ENCODE assay signal across 13 cellular contexts in genomic region chr7:24135003-24135817, GRCh38.
DNase-seq lines count a peak whose midpoint lies in the region; ATAC-seq and TF ChIP-seq lines count a peak whose summit lies in the region.
"Had no signal": no experiment of that assay in that cellular context is flagged by ENCODE, and none has a peak within 500 bp of the region (broad histone marks: within the 10 kb centered on the region; RNA-seq: fewer than 3 reads in every experiment).

No MANE protein-coding gene starts in this region.

- H3K36me3 ChIP-seq in HAP-1 (replicated peaks) (no peaks in the 10 kb centered on the region), left lung (no peaks in the 10 kb centered on the region), prostate gland (no peaks in the 10 kb centered on the region)
- H3K36me3 ChIP-seq: esophagus squamous epithelium, SJCRH30 had no signal

- H3K27ac ChIP-seq in left lung (no peak overlapping the region), prostate gland (no peak overlapping the region)
- H3K27ac ChIP-seq: esophagus squamous epithelium, SJCRH30 had no signal

- in situ Hi-C loops in GM13976 (cut with MboI; ENCODE audit: low sequenced_read_pairs, unreplicated experiment) = no loop called here
- in situ Hi-C loops in HAP-1 (cut with MboI; ENCODE audit: low sequenced_read_pairs) = no loop called here

- no peak overlapping the region for H3K4me3 ChIP-seq in HAP-1
- no peak overlapping the region for H3K4me3 ChIP-seq in left lung
- no peak overlapping the region for H3K4me3 ChIP-seq in prostate gland
- H3K4me3 ChIP-seq: esophagus squamous epithelium, SJCRH30 had no signal

- no peak for TF ChIP-seq POLR2A in prostate gland (IDR thresholded peaks at IDR 0.05)

- H3K4me1 ChIP-seq in HAP-1 (no peaks in the 10 kb centered on the region), left lung (no peaks in the 10 kb centered on the region), prostate gland (replicated peaks) (peaks cover 4% of the 10 kb centered on the region)
- H3K4me1 ChIP-seq: esophagus squamous epithelium had no signal

- ATAC-seq in GM19328 (IDR thresholded peaks at IDR 0.05; ENCODE audit: unreplicated experiment) = peak; percentile 37
- ATAC-seq in HG02642 (IDR thresholded peaks at IDR 0.05; ENCODE audit: poor library complexity, unreplicated experiment) = peak; percentile 76
- peak; percentile 70 for ATAC-seq in HG03460 (IDR thresholded peaks at IDR 0.05; ENCODE audit: unreplicated experiment)
- no peak for ATAC-seq in left lung

- intact Hi-C loops in left lung (cut with DNase I) = no loop called here
- intact Hi-C loops in prostate gland (cut with DNase I) = no loop called here

- DNase-seq in GM13976 (ENCODE audit: low spot score) = peak; percentile 33
- no peak for DNase-seq in HAP-1 (ENCODE audit: low spot score in 2 of 2)
- DNase-seq in stimulated activated CD4-positive, alpha-beta T cell treated with anti-CD3 and anti-CD28 coated beads, Interleukin-12 subunit alpha, Interleukin-12 subunit beta, amount 100 ng/mL, for 4 hours = no peak
- DNase-seq in left lung = no peak
- no peak for DNase-seq in prostate gland (ENCODE audit: low spot score)
- DNase-seq: activated B cell treated with CpG ODN at 0.5 μM for 24 hours, caudate nucleus, esophagus squamous epithelium, NCI-H510A treated with DMSO at 0.1 percent for 48 hours, SJCRH30 had no signal

- no peak for TF ChIP-seq CTCF in GM13976 (IDR thresholded peaks at IDR 0.05; ENCODE audit: borderline replicate concordance, control extremely low read depth, extremely low read depth, insufficient read depth, missing control alignments)
- TF ChIP-seq CTCF in left lung (IDR thresholded peaks at IDR 0.05) = no peak
- no peak for TF ChIP-seq CTCF in prostate gland (IDR thresholded peaks at IDR 0.05)

- H3K9me3 ChIP-seq in HAP-1 (no peaks in the 10 kb centered on the region), left lung (no peaks in the 10 kb centered on the region), prostate gland (no peaks in the 10 kb centered on the region)
- H3K9me3 ChIP-seq: esophagus squamous epithelium, SJCRH30 had no signal

- H3K27me3 ChIP-seq in HAP-1 (ENCODE audit: low read depth) = no peaks in the 10 kb centered on the region
- H3K27me3 ChIP-seq in left lung = no peaks in the 10 kb centered on the region
- H3K27me3 ChIP-seq in prostate gland (replicated peaks; ENCODE audit: insufficient read depth) = no peaks in the 10 kb centered on the region
- H3K27me3 ChIP-seq: SJCRH30 had no signal

- WGBS in prostate gland = 79% methylated on average over 4 of the region's 4 CpGs
